8 cellular contexts compared by ENCODE assay signal in the genomic region with DNA sequence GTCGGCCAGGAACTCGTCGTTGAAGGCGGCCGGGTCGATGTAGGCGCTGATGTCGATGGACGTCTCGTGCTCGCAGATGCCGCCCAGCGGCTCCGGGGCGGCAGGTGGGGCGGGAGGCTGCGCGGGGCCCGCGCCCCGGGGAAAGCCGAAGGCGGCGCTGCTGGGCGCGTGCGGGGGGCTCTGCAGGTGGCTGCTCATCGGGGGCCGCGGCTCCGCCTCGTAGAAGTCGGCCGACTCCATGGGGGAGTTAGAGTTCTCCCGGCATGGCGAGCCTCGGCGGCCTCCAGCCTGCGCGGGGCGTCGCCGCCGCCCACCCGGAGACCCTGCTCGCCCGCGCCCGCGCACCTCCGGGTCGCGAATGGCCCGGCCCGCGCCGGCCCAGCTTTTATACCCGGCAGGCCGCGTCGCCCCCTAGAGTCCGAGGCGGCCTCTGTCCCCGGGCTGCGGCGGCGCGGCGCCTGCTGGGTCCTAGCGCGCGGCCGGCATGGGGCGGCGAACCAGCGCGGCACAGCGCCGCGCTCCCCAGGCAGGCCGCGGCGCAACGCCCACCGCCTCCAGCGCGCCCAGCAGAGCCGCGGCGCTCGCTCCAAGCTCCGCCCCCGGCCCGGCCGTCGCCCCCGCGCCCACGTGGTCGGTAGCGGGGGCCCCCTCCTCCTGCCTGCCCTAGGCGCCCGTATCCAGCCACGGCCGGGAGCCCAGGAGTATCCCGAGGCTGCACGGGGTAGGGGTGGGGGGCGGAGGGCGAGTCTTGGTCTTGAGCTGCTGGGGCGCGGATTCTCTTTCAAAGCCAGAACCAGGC. TPM values are rescaled to one million over a fixed set of nuclear protein-coding genes. Genes with fewer than 3 reads are reported as not detected.
A peak's percentile ranks its signal among the peaks of the same experiment; 100 is the strongest.
DNase-seq lines count a peak whose midpoint lies in the region; ATAC-seq and TF ChIP-seq lines count a peak whose summit lies in the region.

A gene (minus strand): TSS at position 360 of the 799 bp plus-strand sequence. CDS start 120 bp downstream, at position 240.

- intact Hi-C loops in heart left ventricle (cut with DNase I): loop anchor here in 8 of 10 donors (5.0 to 10.0 kb wide), 7 partner anchors 65 to 102 kb away; a partner anchor contains a TSS

- H3K4me3 Mint-ChIP-seq in activated naive CD8-positive, alpha-beta T cell treated with anti-CD3 and anti-CD28 coated beads, Interleukin-2, amount 50 U/mL, for 24 hours: peak within 1 kb of the TSS; percentile 32

- no peaks in the 10 kb centered on the region for H3K36me3 Mint-ChIP-seq in activated naive CD8-positive, alpha-beta T cell treated with anti-CD3 and anti-CD28 coated beads, Interleukin-2, amount 50 U/mL, for 24 hours (ENCODE audit: low read depth)

- peak within 1 kb of the TSS; percentile 93 for H3K4me2 ChIP-seq in parathyroid adenoma (ENCODE audit: low read length)

- H3K4me1 ChIP-seq in SJSA1 (replicated peaks) (peaks cover 27% of the 10 kb centered on the region), heart left ventricle (peaks cover 0 to 43% (median 15%) of the 10 kb centered on the region in 12 donors), parathyroid adenoma (peaks cover 25% of the 10 kb centered on the region), urinary bladder (ENCODE audit: insufficient read depth) (no peaks in the 10 kb centered on the region)

- H3K27me3 ChIP-seq in SJSA1 (replicated peaks) (peaks cover 64% of the 10 kb centered on the region), heart left ventricle (peaks cover 0 to 44% (median 18%) of the 10 kb centered on the region in 9 donors), parathyroid adenoma (ENCODE audit: control insufficient read depth, insufficient read depth, low read length) (no peaks in the 10 kb centered on the region)

- H3K36me3 ChIP-seq in SJSA1: no peaks in the 10 kb centered on the region
- H3K36me3 ChIP-seq in heart left ventricle: no peaks in the 10 kb centered on the region
- no peaks in the 10 kb centered on the region for H3K36me3 ChIP-seq in parathyroid adenoma (ENCODE audit: control insufficient read depth, insufficient read depth, low read length)
- H3K36me3 ChIP-seq in urinary bladder (ENCODE audit: insufficient read depth): no peaks in the 10 kb centered on the region

- ATAC-seq in GM21529 (IDR thresholded peaks at IDR 0.05; ENCODE audit: unreplicated experiment) (peak; percentile 77), heart left ventricle (peak; percentile 52 to 94 (median 90))
- peak; percentile 90 for ATAC-seq in activated naive CD8-positive, alpha-beta T cell treated with anti-CD3 and anti-CD28 coated beads, Interleukin-2, amount 50 U/mL, for 24 hours

- H3K27ac ChIP-seq in SJSA1: no peak within 1 kb of the TSS
- H3K27ac ChIP-seq in heart left ventricle: peak within 1 kb of the TSS in 9 of 12 donors; percentile 1 to 88 (median 57)
- H3K27ac ChIP-seq in parathyroid adenoma: peak within 1 kb of the TSS; percentile 99
- peak within 1 kb of the TSS; percentile 62 for H3K27ac ChIP-seq in urinary bladder (ENCODE audit: low read depth)

- H3K27ac Mint-ChIP-seq in activated naive CD8-positive, alpha-beta T cell treated with anti-CD3 and anti-CD28 coated beads, Interleukin-2, amount 50 U/mL, for 24 hours: no peak within 1 kb of the TSS

- H3K4me3 ChIP-seq in SJSA1: peak within 1 kb of the TSS; percentile 40
- peak within 1 kb of the TSS; percentile 49 to 93 (median 72) for H3K4me3 ChIP-seq in heart left ventricle
- peak within 1 kb of the TSS; percentile 81 for H3K4me3 ChIP-seq in parathyroid adenoma (ENCODE audit: low read depth, low read length)
- peak within 1 kb of the TSS; percentile 72 for H3K4me3 ChIP-seq in urinary bladder (ENCODE audit: low read depth, low read length)

- H3K9me3 ChIP-seq in SJSA1 (replicated peaks) (peaks cover 10% of the 10 kb centered on the region), heart left ventricle (no peaks in the 10 kb centered on the region), parathyroid adenoma (ENCODE audit: control insufficient read depth, low read length) (no peaks in the 10 kb centered on the region)

- TF ChIP-seq CTCF in heart left ventricle (IDR thresholded peaks at IDR 0.05) (peak in 8 of 12 donors; percentile 12 to 66 (median 54)), parathyroid adenoma (IDR thresholded peaks at IDR 0.05) (peak; percentile 34)

- DNase-seq in DMS53 treated with DMSO at 0.1 percent for 48 hours (lab: John Stamatoyannopoulos, UW; ENCODE audit: unreplicated experiment) (peak; percentile 17), KBM-7 (peak; percentile 89), SJSA1 (ENCODE audit: low read depth in 1 of 2, low spot score in 2 of 2) (peak in 1 of 2 experiments; percentile 68), heart left ventricle (peak; percentile 74 to 92 (median 80))
- peak; percentile 70 for DNase-seq in activated naive CD8-positive, alpha-beta T cell treated with anti-CD3 and anti-CD28 coated beads, Interleukin-2, amount 50 U/mL, for 24 hours

- peaks cover 38% of the 10 kb centered on the region for H3K27me3 Mint-ChIP-seq in activated naive CD8-positive, alpha-beta T cell treated with anti-CD3 and anti-CD28 coated beads, Interleukin-2, amount 50 U/mL, for 24 hours

- in situ Hi-C loops in KBM-7 (cut with MboI; ENCODE audit: low pct_unique_long_range_greater_than_20kb, low sequenced_read_pairs): no loop called here

- peak within 1 kb of the TSS; percentile 96 for H2AFZ ChIP-seq in parathyroid adenoma

- TF ChIP-seq POLR2A in heart left ventricle (IDR thresholded peaks at IDR 0.05): peak in 1 of 2 donors; percentile 91

- peaks cover 20% of the 10 kb centered on the region for H3K79me2 ChIP-seq in parathyroid adenoma

- WGBS in heart left ventricle, 4 donors: 1% methylated on average over 26 to 111 of the region's 111 CpGs; no CpG with 5 or more reads in 1 of the 4 donors
- WGBS in urinary bladder: under 1% methylated on average over 111 of the region's 111 CpGs

- no peaks in the 10 kb centered on the region for H3K9me3 Mint-ChIP-seq in activated naive CD8-positive, alpha-beta T cell treated with anti-CD3 and anti-CD28 coated beads, Interleukin-2, amount 50 U/mL, for 24 hours

- peak within 1 kb of the TSS; percentile 96 for H3K9ac ChIP-seq in parathyroid adenoma

- peaks cover 1% of the 10 kb centered on the region for H3K4me1 Mint-ChIP-seq in activated naive CD8-positive, alpha-beta T cell treated with anti-CD3 and anti-CD28 coated beads, Interleukin-2, amount 50 U/mL, for 24 hours

RNA-seq across cellular contexts. Expression of the gene that starts here (rescaled TPM):
- total RNA-seq in SJSA1 (2014; rRNA removed; shearing (Covaris generic)): 0.13 TPM in 1 of 2 replicates, not detected in the other
- total RNA-seq in heart left ventricle (10 to 100 TPM in 2 of 9 donors, 1 to 10 TPM in 6, under 1 TPM in 1; 0.69 to 40.1 (median 2.5) TPM), urinary bladder (10.4 TPM)
- polyA plus RNA-seq in heart left ventricle (1 to 10 TPM; 1.3 to 3.3 TPM), urinary bladder (10.8 TPM)
